8 cellular contexts compared by ENCODE assay signal in genomic region chr2:121529439-121530209, GRCh38. TPM values are rescaled to one million over a fixed set of nuclear protein-coding genes. Genes with fewer than 3 reads are reported as not detected.
DNase-seq lines count a peak whose midpoint lies in the region; ATAC-seq and TF ChIP-seq lines count a peak whose summit lies in the region.

No MANE protein-coding gene starts in this region.

- H3K4me1 ChIP-seq in parathyroid adenoma, result peaks cover 10% of the 10 kb centered on the region

- DNase-seq in AG04449 (ENCODE audit: low read depth, low spot score) (no peak), NCI-H510A treated with DMSO at 0.1 percent for 48 hours (lab: John Stamatoyannopoulos, UW) (peak; percentile 90), amniotic epithelial cell (ENCODE audit: low read depth) (peak; percentile 57), left cardiac atrium (peak; percentile 77), MV-4-11 (lab: John Stamatoyannopoulos, UW) (no peak)

- peak overlapping the region; percentile 76 for H3K4me2 ChIP-seq in parathyroid adenoma (ENCODE audit: low read length)

- no peaks in the 10 kb centered on the region for H3K9me3 ChIP-seq in parathyroid adenoma (ENCODE audit: control insufficient read depth, low read length)

- CTCF ChIA-PET in AG04449 (lab: Yijun Ruan, JAX), result interaction anchor here (1.0 to 3.7 kb wide), 12 partner anchors 15 to 206 kb away, joined by 3 to 25 read pairs (median 6); partner anchors contain the start of gene NIFK

- H2AFZ ChIP-seq in parathyroid adenoma, result peak overlapping the region; percentile 77

- peak overlapping the region; percentile 97 for H3K27ac ChIP-seq in parathyroid adenoma

- POLR2A ChIA-PET in AG04449 (lab: Yijun Ruan, JAX), result interaction anchor here (0.6 to 3.1 kb wide), 10 partner anchors 22 to 455 kb away, joined by 3 to 55 read pairs (median 8); partner anchors contain the start of genes CLASP1 and NIFK

- H3K27me3 ChIP-seq in parathyroid adenoma (ENCODE audit: control insufficient read depth, insufficient read depth, low read length), result no peaks in the 10 kb centered on the region

- no peak for TF ChIP-seq CTCF in AG04449 (IDR thresholded peaks at IDR 0.05; ENCODE audit: insufficient read depth, low read length, missing control alignments)
- TF ChIP-seq CTCF in parathyroid adenoma (IDR thresholded peaks at IDR 0.05), result no peak

- peak overlapping the region; percentile 78 for H3K4me3 ChIP-seq in AG04449 (ENCODE audit: low read depth, low read length)
- peak overlapping the region; percentile 71 for H3K4me3 ChIP-seq in GM08714 (ENCODE audit: low read length)
- H3K4me3 ChIP-seq in parathyroid adenoma (ENCODE audit: low read depth, low read length), result peak overlapping the region; percentile 71

- no peaks in the 10 kb centered on the region for H3K36me3 ChIP-seq in parathyroid adenoma (ENCODE audit: control insufficient read depth, insufficient read depth, low read length)

- no peak overlapping the region for H3K9ac ChIP-seq in parathyroid adenoma

- intact Hi-C loops in left cardiac atrium (cut with DNase I), result loop anchor here (5.0 to 10.0 kb wide), 5 partner anchors 65 to 188 kb away; partner anchors contain the start of gene CLASP1 (in 1 of the 2)

- H3K79me2 ChIP-seq in parathyroid adenoma, result peaks cover 7% of the 10 kb centered on the region

- peak; percentile 8 for ATAC-seq in HG02981 (IDR thresholded peaks at IDR 0.05; ENCODE audit: unreplicated experiment)
- ATAC-seq in left cardiac atrium, result peak; percentile 69 to 73

RNA-seq across cellular contexts. Expression of gene RNU4ATAC, which starts 1.1 kb away (rescaled TPM):
- total RNA-seq in left cardiac atrium, result 10 to 100 TPM in 1 of 2 donors, not detected in 1; 24.3 TPM

Comparison
In these comparisons a context has a peak if more than half of its experiments do, and no peak if none do; other contexts are left out.
1. DNase-seq: peak in NCI-H510A treated with DMSO at 0.1 percent for 48 hours (single experiment), amniotic epithelial cell (single experiment) and left cardiac atrium (single experiment); none in AG04449 (single experiment) and MV-4-11 (single experiment).
2. Peak in every context shown above with its lines, with median percentiles within 50 percentile points of each other: H3K4me3 ChIP-seq.